16 cellular contexts compared by ENCODE assay signal in the genomic region with DNA sequence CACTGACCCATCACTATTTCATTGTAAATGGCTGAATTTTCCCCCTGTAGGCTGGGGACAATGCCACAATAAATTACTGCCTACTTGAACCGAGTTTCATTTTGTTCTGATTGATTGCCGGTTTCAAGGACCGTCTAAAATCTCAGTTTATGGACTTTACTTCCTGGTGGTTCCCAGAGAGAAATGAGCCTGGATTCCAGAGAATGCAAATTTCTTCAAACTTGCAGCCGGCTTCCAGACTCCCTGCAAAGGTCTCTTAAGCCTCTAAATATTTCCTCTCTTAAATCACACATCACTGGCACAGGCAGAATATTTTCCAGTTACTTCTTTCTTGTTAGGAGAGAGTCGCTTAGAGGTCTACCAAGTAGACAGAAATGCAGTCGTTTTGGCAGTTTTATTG.
DNase-seq lines count a peak whose midpoint lies in the region; ATAC-seq and TF ChIP-seq lines count a peak whose summit lies in the region.
"Had no signal": no experiment of that assay in that cellular context is flagged by ENCODE, and none has a peak within 500 bp of the region (broad histone marks: within the 10 kb centered on the region; RNA-seq: fewer than 3 reads in every experiment).

No MANE protein-coding gene starts in this region.

- no peak overlapping the region for H3K23ac ChIP-seq in H9 (ENCODE audit: insufficient read length, low read depth, low read length)

- 7 to 9% (median 7%) methylated on average over 6 of the region's 6 CpGs for WGBS in adrenal gland, 4 donors
- WGBS in H9 (ENCODE audit: extremely low coverage, insufficient read length, low lambda C conversion rate): no CpG with 5 or more reads among the region's 6 CpGs

- no peak overlapping the region for H3K4me2 ChIP-seq in H9 (ENCODE audit: insufficient read depth, insufficient read length, low read length)

- H2BK20ac ChIP-seq in H9 (ENCODE audit: low read depth, low read length, poor library complexity, severe bottlenecking): no peak overlapping the region

- no peaks in the 10 kb centered on the region for H3K23me2 ChIP-seq in H9 (ENCODE audit: insufficient read length, low read depth, low read length, poor library complexity, severe bottlenecking)

- no peak overlapping the region for H2AK5ac ChIP-seq in H9 (ENCODE audit: insufficient read length, low read length)

- H3K27me3 ChIP-seq in adrenal gland: no peaks in the 10 kb centered on the region
- H3K27me3 ChIP-seq in H9 (ENCODE audit: insufficient read depth, low read length): no peaks in the 10 kb centered on the region

- peak overlapping the region; percentile 12; the same call in 1 of the 2 replicates for H3K4me3 ChIP-seq in AG09309 (ENCODE audit: control insufficient read depth, low read depth, low read length)
- peak overlapping the region in 1 of 4 donors; percentile 36 for H3K4me3 ChIP-seq in adrenal gland
- no peak overlapping the region for H3K4me3 ChIP-seq in fibroblast of pulmonary artery (replicated peaks; ENCODE audit: low read depth, low read length)

- H3K4me1 ChIP-seq in adrenal gland (replicated peaks in 1 of 2): peaks cover 4 to 22% of the 10 kb centered on the region in 2 donors
- no peaks in the 10 kb centered on the region for H3K4me1 ChIP-seq in H9 (ENCODE audit: insufficient read depth, low read length)
- H3K4me1 ChIP-seq: BE2C had no signal

- H4K20me1 ChIP-seq in H9 (ENCODE audit: control insufficient read depth, insufficient read depth, insufficient read length): no peaks in the 10 kb centered on the region

- H3K36me3 Mint-ChIP-seq in H9 (ENCODE audit: insufficient read depth in 1 of 3, low read depth in 3 of 3): peaks cover 0 to 2% (median 0%) of the 10 kb centered on the region in 3 experiments; a peak in 1 of 7 replicates

- no peaks in the 10 kb centered on the region for H3K27me3 Mint-ChIP-seq in H9 (ENCODE audit: low read depth)

- peaks cover 10% of the 10 kb centered on the region in 2 experiments for H3K4me1 Mint-ChIP-seq in H9

- H2BK12ac ChIP-seq in H9 (ENCODE audit: insufficient read length, low read depth, low read length): no peak overlapping the region

- no peak overlapping the region for H3K4me3 Mint-ChIP-seq in H9

- ATAC-seq in HG03342 (IDR thresholded peaks at IDR 0.05; ENCODE audit: unreplicated experiment) (no peak), HG03457 (IDR thresholded peaks at IDR 0.05; ENCODE audit: unreplicated experiment) (no peak)

- H2BK15ac ChIP-seq in H9 (ENCODE audit: low read depth, low read length): no peak overlapping the region

- intact Hi-C loops in adrenal gland (cut with DNase I): no loop called here

- H3K14ac ChIP-seq in H9 (ENCODE audit: insufficient read depth, low read length): no peak overlapping the region

- H4K5ac ChIP-seq in H9 (ENCODE audit: insufficient read length, low read depth, low read length): no peak overlapping the region

- DNase-seq in AG09309 (ENCODE audit: low read depth) (peak; percentile 29), adrenal gland (no peak), fibroblast of pulmonary artery (ENCODE audit: low read depth) (peak; percentile 25), non-pigmented ciliary epithelial cell (ENCODE audit: low read depth) (peak; percentile 9), H9 (no peak)
- no peak for DNase-seq in stimulated activated CD4-positive, alpha-beta T cell treated with anti-CD3 and anti-CD28 coated beads, Interleukin-15, amount 100 ng/mL, for 24 hours
- DNase-seq: activated T-cell treated with anti-CD3 and anti-CD28 coated beads for 4 hours; amygdala; BE2C; DMS79; effector CD8-positive, alpha-beta T cell; hypothalamus; NCI-H2029 treated with DMSO at 0.1 percent for 48 hours; stimulated activated naive CD4-positive, alpha-beta T cell had no signal

- no peaks in the 10 kb centered on the region for H3K9me3 Mint-ChIP-seq in H9

- H3K9me3 ChIP-seq in adrenal gland (replicated peaks in 1 of 3) (no peaks in the 10 kb centered on the region), H9 (ENCODE audit: control insufficient read depth, low read depth, low read length) (no peaks in the 10 kb centered on the region)
- H3K9me3 ChIP-seq: BE2C had no signal

- H3K27ac ChIP-seq in adrenal gland (peak overlapping the region in 4 of 5 donors; percentile 13 to 72 (median 48)), H9 (ENCODE audit: insufficient read length, low read depth, low read length) (no peak overlapping the region)

- H2AFZ ChIP-seq in H9 (ENCODE audit: low read length): no peak overlapping the region

- H3K9ac ChIP-seq in H9 (ENCODE audit: extremely low read depth, insufficient read length, low read length): no peak overlapping the region

- H3T11ph ChIP-seq in H9 (ENCODE audit: low read length): no peak overlapping the region

- no peak overlapping the region for H2BK5ac ChIP-seq in H9 (ENCODE audit: insufficient read length, low read length)

- no peaks in the 10 kb centered on the region for H3K79me1 ChIP-seq in H9 (ENCODE audit: insufficient read depth, low read depth, low read length, poor library complexity, severe bottlenecking)

- H3K36me3 ChIP-seq in adrenal gland (replicated peaks in 1 of 2): no peaks in the 10 kb centered on the region
- H3K36me3 ChIP-seq: BE2C had no signal

- no peaks in the 10 kb centered on the region for H3K79me2 ChIP-seq in H9 (ENCODE audit: insufficient read depth, low read length)

- TF ChIP-seq CTCF in AG09309 (IDR thresholded peaks at IDR 0.05; ENCODE audit: control insufficient read depth, insufficient read depth, low read depth, low read length, missing control alignments) (no peak), adrenal gland (IDR thresholded peaks at IDR 0.05) (no peak), fibroblast of pulmonary artery (IDR thresholded peaks at IDR 0.05; ENCODE audit: low read length, missing control alignments) (no peak), H9 (conservative IDR thresholded peaks at IDR 0.05) (no peak)

- TF ChIP-seq POLR2A in adrenal gland (IDR thresholded peaks at IDR 0.05): no peak

- no peak overlapping the region for H3K18ac ChIP-seq in H9 (ENCODE audit: insufficient read length, low read depth, low read length)

- H3K56ac ChIP-seq in H9 (ENCODE audit: insufficient read length, low read depth, low read length): no peak overlapping the region

- no peak overlapping the region for H3K4ac ChIP-seq in H9 (ENCODE audit: low read depth, low read length)

- H4K8ac ChIP-seq in H9 (replicated peaks; ENCODE audit: insufficient read length, low read depth, low read length): no peak overlapping the region

- no peak overlapping the region for H2BK120ac ChIP-seq in H9 (ENCODE audit: low read depth, low read length, poor library complexity, severe bottlenecking)

- H3K27ac Mint-ChIP-seq in H9: no peak overlapping the region

- H4K91ac ChIP-seq in H9 (ENCODE audit: insufficient read length, low read depth, low read length): no peak overlapping the region

Comparison
In these comparisons a context has a peak if more than half of its experiments do, and no peak if none do; other contexts are left out.
1. DNase-seq: peak in AG09309 (single experiment), fibroblast of pulmonary artery (single experiment) and non-pigmented ciliary epithelial cell (single experiment); none in adrenal gland (0 of 7), stimulated activated CD4-positive, alpha-beta T cell treated with anti-CD3 and anti-CD28 coated beads, Interleukin-15, amount 100 ng/mL, for 24 hours (single experiment) and H9 (single experiment).